In genomic region chr4:120049732-120050494, GRCh38 we compare ENCODE assay signal across 8 cellular contexts. TPM values are rescaled to one million over a fixed set of nuclear protein-coding genes. Genes with fewer than 3 reads are reported as not detected.
DNase-seq lines count a peak whose midpoint lies in the region; ATAC-seq and TF ChIP-seq lines count a peak whose summit lies in the region.

No MANE protein-coding gene starts in this region.

- H3K4me2 ChIP-seq in PC-9: no peak overlapping the region

- peaks cover 2% of the 10 kb centered on the region for H3K4me1 Mint-ChIP-seq in activated T-cell treated with anti-CD3 and anti-CD28 coated beads, Interleukin-2, amount 50 U/mL, for 4 hours (ENCODE audit: low read depth)
- H3K4me1 Mint-ChIP-seq in natural killer cell: peaks cover 5% of the 10 kb centered on the region in 2 donors

- H4K20me1 ChIP-seq in PC-9 (ENCODE audit: insufficient read depth): no peaks in the 10 kb centered on the region

- no peak overlapping the region for H2AFZ ChIP-seq in PC-9

- H3K27ac ChIP-seq in PC-9: no peak overlapping the region

- H3K36me3 Mint-ChIP-seq in activated T-cell treated with anti-CD3 and anti-CD28 coated beads, Interleukin-2, amount 50 U/mL, for 4 hours (ENCODE audit: insufficient read depth): no peaks in the 10 kb centered on the region
- no peaks in the 10 kb centered on the region for H3K36me3 Mint-ChIP-seq in natural killer cell

- H3K9me3 Mint-ChIP-seq in activated T-cell treated with anti-CD3 and anti-CD28 coated beads, Interleukin-2, amount 50 U/mL, for 4 hours: no peaks in the 10 kb centered on the region
- H3K9me3 Mint-ChIP-seq in natural killer cell: no peaks in the 10 kb centered on the region

- H3K9me2 ChIP-seq in PC-9 (ENCODE audit: insufficient read depth): no peaks in the 10 kb centered on the region

- TF ChIP-seq CTCF in PC-9 (conservative IDR thresholded peaks at IDR 0.05) (peak; percentile 84), natural killer cell (IDR thresholded peaks at IDR 0.05) (peak; percentile 91)

- CTCF ChIA-PET in PC-9 (lab: Charles Lee): no interaction called here

- no peaks in the 10 kb centered on the region for H3K9me3 ChIP-seq in PC-9 (ENCODE audit: insufficient read depth, low read depth)

- H3K27me3 Mint-ChIP-seq in activated T-cell treated with anti-CD3 and anti-CD28 coated beads, Interleukin-2, amount 50 U/mL, for 4 hours (ENCODE audit: low read depth): no peaks in the 10 kb centered on the region
- H3K27me3 Mint-ChIP-seq in natural killer cell (ENCODE audit: low read depth in 2 of 2): no peaks in the 10 kb centered on the region

- H3K36me3 ChIP-seq in PC-9 (ENCODE audit: low read depth): no peaks in the 10 kb centered on the region

- no peaks in the 10 kb centered on the region for H3F3A ChIP-seq in PC-9 (ENCODE audit: insufficient read depth, low read depth)

- no peaks in the 10 kb centered on the region for H3K4me1 ChIP-seq in PC-9 (replicated peaks; ENCODE audit: insufficient read depth)

- H3K27me3 ChIP-seq in PC-9 (ENCODE audit: insufficient read depth, low read depth): no peaks in the 10 kb centered on the region

- peak overlapping the region in 1 of 2 donors; percentile 65 for H3K27ac Mint-ChIP-seq in natural killer cell

- peak overlapping the region; percentile 57 for H3K4me3 Mint-ChIP-seq in activated T-cell treated with anti-CD3 and anti-CD28 coated beads, Interleukin-2, amount 50 U/mL, for 4 hours
- peak overlapping the region; percentile 58 for H3K4me3 Mint-ChIP-seq in natural killer cell

- intact Hi-C loops in PC-9 (cut with micrococcal nuclease; ENCODE audit: unreplicated experiment) (loop anchor here (1.0 to 10.0 kb wide), 4 partner anchors 422 to 1068 kb away; partner anchors contain the start of gene PDE5A), natural killer cell (cut with micrococcal nuclease) (loop anchor here (1.0 to 10.0 kb wide), 4 partner anchors 423 to 1277 kb away; partner anchors contain the start of gene PDE5A)

- POLR2A ChIA-PET in PC-9 (lab: Charles Lee; ENCODE audit: unreplicated experiment): no interaction called here

- BruUV-seq in PC-9 (replicated peaks; lab: Mats Ljungman, UMichigan): no TSS peak

- DNase-seq in DMS114 treated with DMSO at 0.1 percent for 48 hours (lab: John Stamatoyannopoulos, UW; ENCODE audit: unreplicated experiment): peak; percentile 38
- DNase-seq in HS-5 (ENCODE audit: low read depth): peak; percentile 58
- peak in 1 of 2 experiments; percentile 62 for DNase-seq in PC-9
- peak; percentile 63 for DNase-seq in activated T-cell treated with anti-CD3 and anti-CD28 coated beads, Interleukin-2, amount 50 U/mL, for 4 hours
- DNase-seq in fibroblast of gingiva (ENCODE audit: low read depth): peak; percentile 78
- peak; percentile 47 for DNase-seq in natural killer cell
- peak; percentile 22 to 77 (median 46) for DNase-seq in stimulated activated naive CD4-positive, alpha-beta T cell (lab: John Stamatoyannopoulos, UW)

- no peaks in the 10 kb centered on the region for H3K79me2 ChIP-seq in PC-9 (ENCODE audit: low read depth)

- peak; percentile 88 for ATAC-seq in GM21381 (IDR thresholded peaks at IDR 0.05; ENCODE audit: unreplicated experiment)
- ATAC-seq in activated T-cell treated with anti-CD3 and anti-CD28 coated beads, Interleukin-2, amount 50 U/mL, for 4 hours: peak; percentile 91 to 93
- ATAC-seq in natural killer cell: peak; percentile 94 to 99 (median 99)

- no peak overlapping the region for H3K4me3 ChIP-seq in PC-9

RNA-seq across cellular contexts. Expression of gene MAD2L1, which starts 16.7 kb away (rescaled TPM):
- total RNA-seq in PC-9 (2021): 24.7 and 34.4 TPM in 2 replicates
- 10 to 100 TPM; 39.6 to 53.8 (median 51.9) TPM for total RNA-seq in activated T-cell treated with anti-CD3 and anti-CD28 coated beads, Interleukin-2, amount 50 U/mL, for 4 hours
- total RNA-seq in natural killer cell: 1 to 10 TPM; 1.5 to 4.1 (median 2.6) TPM
